Comparison of ENCODE assay signal across 22 cellular contexts in the genomic region with DNA sequence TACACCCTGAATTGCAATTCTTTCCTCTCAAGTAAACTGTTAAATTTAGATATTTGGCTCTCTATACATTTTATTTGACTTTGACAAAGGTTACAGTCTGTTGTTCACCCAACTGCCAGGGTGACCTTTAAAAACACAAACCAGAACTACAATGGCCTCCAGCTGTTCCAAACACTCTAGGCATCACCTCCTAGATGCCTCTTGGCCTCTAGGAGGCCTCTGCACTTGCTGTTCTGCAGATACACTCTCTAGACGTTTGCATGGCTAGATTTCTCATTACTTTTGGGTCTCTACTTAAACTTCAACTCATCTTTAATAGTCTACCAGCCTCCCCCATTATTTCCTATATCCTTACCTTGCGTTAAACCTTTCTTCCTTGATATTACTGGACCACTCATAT.
A peak's percentile ranks its signal among the peaks of the same experiment; 100 is the strongest.
DNase-seq lines count a peak whose midpoint lies in the region; ATAC-seq, FAIRE-seq and TF ChIP-seq lines count a peak whose summit lies in the region.
"Had no signal": no experiment of that assay in that cellular context is flagged by ENCODE, and none has a peak within 500 bp of the region (broad histone marks: within the 10 kb centered on the region; RNA-seq: fewer than 3 reads in every experiment).

No MANE protein-coding gene starts in this region.

- TF ChIP-seq POLR2A in H1 (IDR thresholded peaks at IDR 0.05; ENCODE audit: control extremely low read depth in 1 of 2, low read depth in 2 of 2, low read length in 2 of 2) = no peak

- H2AK5ac ChIP-seq in H1 (ENCODE audit: low read depth, low read length) = no peak overlapping the region

- POLR2A ChIA-PET in HEK293 (lab: Yijun Ruan, JAX) (no interaction called here), H1 (lab: Charles Lee; ENCODE audit: partially characterized antibody) (no interaction called here)

- no peak overlapping the region for H4K5ac ChIP-seq in H1 (ENCODE audit: insufficient read length, low read depth, low read length)

- H3K4me1 ChIP-seq in HEK293 (ENCODE audit: control insufficient read depth, insufficient read depth, low read length) = peaks cover 11% of the 10 kb centered on the region; the same call in 1 of the 2 replicates
- peaks cover 0 to 3% (median 0%) of the 10 kb centered on the region in 4 experiments; a peak in 3 of 7 replicates for H3K4me1 ChIP-seq in H1 (replicated peaks in 1 of 4; ENCODE audit: control insufficient read depth in 3 of 4, insufficient read depth in 4 of 4, low read length in 3 of 4)

- H2BK5ac ChIP-seq in H1 (ENCODE audit: low read depth, low read length) = no peak overlapping the region

- H3K36me3 ChIP-seq in HEK293 (ENCODE audit: control insufficient read depth in 2 of 2, insufficient read depth in 1 of 2, low read length in 2 of 2) (no peaks in the 10 kb centered on the region), H1 (ENCODE audit: control insufficient read depth in 2 of 4, insufficient read depth in 4 of 4, low read length in 3 of 4) (no peaks in the 10 kb centered on the region)
- H3K36me3 ChIP-seq: MG63 had no signal

- no peaks in the 10 kb centered on the region for H3K79me1 ChIP-seq in H1 (ENCODE audit: low read depth, low read length)

- H4K8ac ChIP-seq in H1 (ENCODE audit: extremely low read depth, insufficient read depth, low read length) = no peak overlapping the region

- H3K9ac ChIP-seq in H1 (replicated peaks in 1 of 4; ENCODE audit: extremely low read depth in 1 of 4, low read depth in 3 of 4, low read length in 3 of 4) = no peak overlapping the region

- no peak for TF ChIP-seq CTCF in HEK293 (tag by site-specific recombination; IDR thresholded peaks at IDR 0.05)
- TF ChIP-seq CTCF in H1 (IDR thresholded peaks at IDR 0.05; ENCODE audit: control extremely low read depth in 1 of 3, insufficient read depth in 1 of 3, low read depth in 1 of 3, low read length in 3 of 3) = peak in 1 of 3 experiments; percentile 21; a peak in 2 of 4 replicates

- no peak overlapping the region for H3K14ac ChIP-seq in H1 (ENCODE audit: insufficient read length)

- no peak overlapping the region for H3K18ac ChIP-seq in H1 (ENCODE audit: extremely low read depth, low read length)

- no peaks in the 10 kb centered on the region for H3K79me2 ChIP-seq in H1 (ENCODE audit: control insufficient read depth in 1 of 2, insufficient read depth in 2 of 2, low read length in 2 of 2)

- no peak overlapping the region for H4K91ac ChIP-seq in H1 (replicated peaks; ENCODE audit: insufficient read length, low read length)

- H3K4me3 ChIP-seq in HEK293 (ENCODE audit: low read depth, low read length) (no peak overlapping the region), H1 (ENCODE audit: extremely low read depth in 1 of 4, insufficient read depth in 2 of 4, low read depth in 3 of 4, low read length in 4 of 4) (no peak overlapping the region)
- H3K4me3 ChIP-seq: MG63, PC-9 had no signal

- no peak overlapping the region for H2BK12ac ChIP-seq in H1 (ENCODE audit: low read depth, low read length)

- H2BK15ac ChIP-seq in H1 (ENCODE audit: low read length) = no peak overlapping the region

- H3K9me3 ChIP-seq in HEK293 (ENCODE audit: control insufficient read depth, insufficient read depth, low read depth, low read length) (no peaks in the 10 kb centered on the region), H1 (ENCODE audit: insufficient read depth in 2 of 2, low read depth in 1 of 2, low read length in 1 of 2) (no peaks in the 10 kb centered on the region)
- H3K9me3 ChIP-seq: MG63 had no signal

- no peak overlapping the region for H3K4ac ChIP-seq in H1 (replicated peaks; ENCODE audit: insufficient read length, low read depth, low read length)

- ATAC-seq in HG02588 (IDR thresholded peaks at IDR 0.05; ENCODE audit: unreplicated experiment) = no peak
- no peak for ATAC-seq in HG02610 (IDR thresholded peaks at IDR 0.05; ENCODE audit: unreplicated experiment)
- ATAC-seq: SK-N-SH treated with all-trans-retinoic acid at 6 μM for 48 hours had no signal

- H3K4me2 ChIP-seq in H1 (ENCODE audit: insufficient read depth in 1 of 2, low read depth in 2 of 2, low read length in 2 of 2) = no peak overlapping the region
- H3K4me2 ChIP-seq: PC-9 had no signal

- peak; percentile 13 to 30; a peak in 1 of 4 replicates for TF ChIP-seq RAD21 in H1 (IDR thresholded peaks at IDR 0.05 in 1 of 2, conservative IDR thresholded peaks at IDR 0.05 in 1 of 2; ENCODE audit: low read depth in 2 of 2, low read length in 2 of 2)

- no peak overlapping the region for H2AFZ ChIP-seq in H1 (ENCODE audit: low read length)
- H2AFZ ChIP-seq: PC-9 had no signal

- H3K56ac ChIP-seq in H1 (replicated peaks; ENCODE audit: insufficient read length, low read depth, low read length) = no peak overlapping the region

- no peaks in the 10 kb centered on the region for H4K20me1 ChIP-seq in H1 (replicated peaks in 1 of 2; ENCODE audit: control insufficient read depth in 1 of 2, insufficient read depth in 2 of 2, low read length in 2 of 2)

- 50% methylated on average over 2 of the region's 2 CpGs; no CpG with 5 or more reads in 1 of the 2 experiments for WGBS in H1 (ENCODE audit: extremely low coverage in 1 of 2, insufficient coverage in 1 of 2, insufficient read length in 1 of 2, insufficient replicate concordance in 2 of 2, low coverage in 1 of 2, low lambda C conversion rate in 2 of 2, missing lambda C conversion rate in 1 of 2), 2 experiments

- H3K27ac ChIP-seq in HEK293 (ENCODE audit: extremely low read depth, low read depth, low read length) (no peak overlapping the region), H1 (ENCODE audit: low read depth, low read length) (no peak overlapping the region)
- H3K27ac ChIP-seq: HL-60, PC-9, RWPE1 had no signal

- H3K23me2 ChIP-seq in H1 (ENCODE audit: low read depth, low read length) = no peaks in the 10 kb centered on the region

- CTCF ChIA-PET in HEK293 (lab: Yijun Ruan, JAX) (interaction anchor here (0.5 kb wide), 1 partner anchor 92 kb away, joined by 3 read pairs; no protein-coding TSS in a partner anchor), H1 (lab: Charles Lee; ENCODE audit: partially characterized antibody) (no interaction called here)

- H2BK120ac ChIP-seq in H1 (replicated peaks; ENCODE audit: low read depth, low read length) = no peak overlapping the region

- no peaks in the 10 kb centered on the region for H3K27me3 ChIP-seq in H1 (replicated peaks in 1 of 4; ENCODE audit: control insufficient read depth in 3 of 4, extremely low read depth in 1 of 4, insufficient read depth in 3 of 4, low read length in 3 of 4)
- H3K27me3 ChIP-seq: MG63 had no signal

- TF ChIP-seq EP300 in H1 (IDR thresholded peaks at IDR 0.05; ENCODE audit: borderline replicate concordance in 1 of 2, low read depth in 2 of 2, low read length in 2 of 2) = no peak

- no peak overlapping the region for H2BK20ac ChIP-seq in H1 (ENCODE audit: low read length)

- no peak overlapping the region for H3K23ac ChIP-seq in H1 (ENCODE audit: insufficient read length)

- DNase-seq in NCI-H146 (lab: John Stamatoyannopoulos, UW) = peak; percentile 15
- no peak for DNase-seq in NCI-H146 treated with DMSO at 0.1 percent for 48 hours (lab: John Stamatoyannopoulos, UW; ENCODE audit: unreplicated experiment)
- no peak for DNase-seq in H1 (ENCODE audit: low read depth in 1 of 2, low spot score in 2 of 2)
- DNase-seq in Ammon's horn (ENCODE audit: low spot score) = no peak
- no peak for DNase-seq in activated CD4-positive, CD25-positive, alpha-beta regulatory T cell (lab: John Stamatoyannopoulos, UW)
- DNase-seq: CD4-positive, alpha-beta memory T cell; IMR-90; Kasumi-1; MG63; NCI-H1092; NCI-H1436 treated with DMSO at 0.1 percent for 48 hours; NCI-H2081; NCI-H2227 treated with DMSO at 0.1 percent for 48 hours; NCI-H524 treated with DMSO at 0.1 percent for 48 hours; PC-9; SIG-M5 had no signal

- FAIRE-seq in H1 (lab: Jason Lieb, UNC) = peak; percentile 72

TF ChIP-seq in HEK293, 187 proteins besides CTCF, POLR2A, EP300 and RAD21:
- TF ChIP-seq ZIC2 (tag by site-specific recombination; IDR thresholded peaks at IDR 0.05) (0 out of 2 replicates have a peak, but pooled peaks have one; percentile 8), SCRT1 (tag by site-specific recombination; IDR thresholded peaks at IDR 0.05; ENCODE audit: borderline replicate concordance) (no peak), SP7 (tag by site-specific recombination; IDR thresholded peaks at IDR 0.05) (no peak)

TF ChIP-seq in H1, 55 proteins besides CTCF, POLR2A, EP300 and RAD21:
- TF ChIP-seq POLR2AphosphoS5 (IDR thresholded peaks at IDR 0.05; ENCODE audit: low read depth, low read length) = no peak
- no peak for TF ChIP-seq KDM5A (IDR thresholded peaks at IDR 0.05; ENCODE audit: low read length)
- TF ChIP-seq ZNF274 (IDR thresholded peaks at IDR 0.05; ENCODE audit: borderline replicate concordance, extremely low read depth, low read length) = no peak
- no peak for TF ChIP-seq TCF12 (IDR thresholded peaks at IDR 0.05; ENCODE audit: low read depth, low read length)
- no peak for TF ChIP-seq ATF2 (IDR thresholded peaks at IDR 0.05; ENCODE audit: low read length)
- no peak for TF ChIP-seq E2F6 (IDR thresholded peaks at IDR 0.05)
- no peak for TF ChIP-seq MAFK (IDR thresholded peaks at IDR 0.05; ENCODE audit: low read depth, low read length)
- TF ChIP-seq HDAC2 (IDR thresholded peaks at IDR 0.05; ENCODE audit: borderline replicate concordance in 1 of 2, low read depth in 2 of 2, low read length in 2 of 2) = no peak
- TF ChIP-seq TAF7 (optimal IDR thresholded peaks at IDR 0.05; ENCODE audit: borderline replicate concordance, low read depth, low read length) = no peak
- TF ChIP-seq PHF8 (conservative IDR thresholded peaks at IDR 0.05; ENCODE audit: low read depth, low read length) = no peak
- TF ChIP-seq JUND (IDR thresholded peaks at IDR 0.05; ENCODE audit: low read length) = no peak
- no peak for TF ChIP-seq EGR1 (IDR thresholded peaks at IDR 0.05; ENCODE audit: borderline replicate concordance, low read depth, low read length)
